16 cellular contexts compared by ENCODE assay signal in the genomic region with DNA sequence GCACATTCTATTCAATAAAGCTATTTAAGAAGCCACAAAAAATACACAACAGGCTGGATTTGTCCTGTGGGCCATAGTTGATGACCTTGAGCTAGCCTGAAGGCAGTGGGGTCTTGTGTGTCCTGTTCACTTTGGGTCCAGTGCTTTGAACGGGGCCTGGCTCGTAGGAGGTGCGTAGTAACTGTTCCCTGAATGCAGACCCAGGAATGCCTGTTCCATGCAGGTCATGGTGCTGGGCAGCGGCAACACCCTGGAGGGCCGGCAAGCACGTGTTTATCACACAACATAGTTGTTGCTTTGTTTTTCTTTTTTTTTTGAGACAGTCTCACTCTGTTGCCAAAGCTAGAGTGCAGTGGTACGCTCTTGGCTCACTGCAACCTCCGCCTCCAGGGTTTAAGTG.
"Had no signal": no experiment of that assay in that cellular context is flagged by ENCODE, and none has a peak within 500 bp of the region (broad histone marks: within the 10 kb centered on the region; RNA-seq: fewer than 3 reads in every experiment).

No MANE protein-coding gene starts in this region.

- H3K9me3 ChIP-seq: colonic mucosa, lower lobe of right lung, right lobe of liver, tibial artery, upper lobe of left lung had no signal

- H3K4me1 ChIP-seq: colonic mucosa, tibial artery had no signal

- FAIRE-seq: endothelial cell of umbilical vein had no signal

- H3K4me2 ChIP-seq: hepatocyte had no signal

- ATAC-seq: foreskin keratinocyte; left colon; stimulated activated memory B cell treated with anti-CD40 and anti-IgM and Interleukin-4, amounts not matched to agents 10 μg/mL and 1 μg/mL and 100 μg/mL, for 72 hours had no signal

- DNase-seq: caudate nucleus; colonic mucosa; dermis blood vessel endothelial cell; erythroblast; foreskin keratinocyte; left colon; lower lobe of right lung; stimulated activated CD4-positive, alpha-beta T cell treated with anti-CD3 and anti-CD28 coated beads, Interleukin-15, amount 100 ng/mL, for 24 hours; stimulated activated CD4-positive, alpha-beta T cell treated with anti-CD3 and anti-CD28 coated beads, Interleukin-1b, Interleukin-23, amount 100 ng/mL, for 48 hours; stimulated activated CD4-positive, alpha-beta T cell treated with anti-CD3 and anti-CD28 coated beads, Interleukin-4, amount 100 ng/mL, for 24 hours; tibial artery had no signal

- H3K27ac ChIP-seq: colonic mucosa, foreskin keratinocyte, hepatocyte, lower lobe of right lung, tibial artery had no signal

- H3K4me3 ChIP-seq: colonic mucosa, hepatocyte, lower lobe of right lung, right lobe of liver, tibial artery, upper lobe of left lung had no signal

- H3K27me3 ChIP-seq: colonic mucosa, foreskin keratinocyte, hepatocyte, right lobe of liver, tibial artery, upper lobe of left lung had no signal

- H3K79me2 ChIP-seq: hepatocyte had no signal

- H2AFZ ChIP-seq: hepatocyte had no signal

- H3K36me3 ChIP-seq: colonic mucosa, lower lobe of right lung, right lobe of liver, upper lobe of left lung had no signal
